ENCODE assay signal across 1 cellular context in genomic region chr4:146235654-146236570, GRCh38.
TF ChIP-seq lines count a peak whose summit lies in the region.

No MANE protein-coding gene starts in this region.

TF ChIP-seq in K562, 482 proteins besides CTCF, POLR2A, EP300 and RAD21 (continued from another document):
- TF ChIP-seq, protein P1, sequence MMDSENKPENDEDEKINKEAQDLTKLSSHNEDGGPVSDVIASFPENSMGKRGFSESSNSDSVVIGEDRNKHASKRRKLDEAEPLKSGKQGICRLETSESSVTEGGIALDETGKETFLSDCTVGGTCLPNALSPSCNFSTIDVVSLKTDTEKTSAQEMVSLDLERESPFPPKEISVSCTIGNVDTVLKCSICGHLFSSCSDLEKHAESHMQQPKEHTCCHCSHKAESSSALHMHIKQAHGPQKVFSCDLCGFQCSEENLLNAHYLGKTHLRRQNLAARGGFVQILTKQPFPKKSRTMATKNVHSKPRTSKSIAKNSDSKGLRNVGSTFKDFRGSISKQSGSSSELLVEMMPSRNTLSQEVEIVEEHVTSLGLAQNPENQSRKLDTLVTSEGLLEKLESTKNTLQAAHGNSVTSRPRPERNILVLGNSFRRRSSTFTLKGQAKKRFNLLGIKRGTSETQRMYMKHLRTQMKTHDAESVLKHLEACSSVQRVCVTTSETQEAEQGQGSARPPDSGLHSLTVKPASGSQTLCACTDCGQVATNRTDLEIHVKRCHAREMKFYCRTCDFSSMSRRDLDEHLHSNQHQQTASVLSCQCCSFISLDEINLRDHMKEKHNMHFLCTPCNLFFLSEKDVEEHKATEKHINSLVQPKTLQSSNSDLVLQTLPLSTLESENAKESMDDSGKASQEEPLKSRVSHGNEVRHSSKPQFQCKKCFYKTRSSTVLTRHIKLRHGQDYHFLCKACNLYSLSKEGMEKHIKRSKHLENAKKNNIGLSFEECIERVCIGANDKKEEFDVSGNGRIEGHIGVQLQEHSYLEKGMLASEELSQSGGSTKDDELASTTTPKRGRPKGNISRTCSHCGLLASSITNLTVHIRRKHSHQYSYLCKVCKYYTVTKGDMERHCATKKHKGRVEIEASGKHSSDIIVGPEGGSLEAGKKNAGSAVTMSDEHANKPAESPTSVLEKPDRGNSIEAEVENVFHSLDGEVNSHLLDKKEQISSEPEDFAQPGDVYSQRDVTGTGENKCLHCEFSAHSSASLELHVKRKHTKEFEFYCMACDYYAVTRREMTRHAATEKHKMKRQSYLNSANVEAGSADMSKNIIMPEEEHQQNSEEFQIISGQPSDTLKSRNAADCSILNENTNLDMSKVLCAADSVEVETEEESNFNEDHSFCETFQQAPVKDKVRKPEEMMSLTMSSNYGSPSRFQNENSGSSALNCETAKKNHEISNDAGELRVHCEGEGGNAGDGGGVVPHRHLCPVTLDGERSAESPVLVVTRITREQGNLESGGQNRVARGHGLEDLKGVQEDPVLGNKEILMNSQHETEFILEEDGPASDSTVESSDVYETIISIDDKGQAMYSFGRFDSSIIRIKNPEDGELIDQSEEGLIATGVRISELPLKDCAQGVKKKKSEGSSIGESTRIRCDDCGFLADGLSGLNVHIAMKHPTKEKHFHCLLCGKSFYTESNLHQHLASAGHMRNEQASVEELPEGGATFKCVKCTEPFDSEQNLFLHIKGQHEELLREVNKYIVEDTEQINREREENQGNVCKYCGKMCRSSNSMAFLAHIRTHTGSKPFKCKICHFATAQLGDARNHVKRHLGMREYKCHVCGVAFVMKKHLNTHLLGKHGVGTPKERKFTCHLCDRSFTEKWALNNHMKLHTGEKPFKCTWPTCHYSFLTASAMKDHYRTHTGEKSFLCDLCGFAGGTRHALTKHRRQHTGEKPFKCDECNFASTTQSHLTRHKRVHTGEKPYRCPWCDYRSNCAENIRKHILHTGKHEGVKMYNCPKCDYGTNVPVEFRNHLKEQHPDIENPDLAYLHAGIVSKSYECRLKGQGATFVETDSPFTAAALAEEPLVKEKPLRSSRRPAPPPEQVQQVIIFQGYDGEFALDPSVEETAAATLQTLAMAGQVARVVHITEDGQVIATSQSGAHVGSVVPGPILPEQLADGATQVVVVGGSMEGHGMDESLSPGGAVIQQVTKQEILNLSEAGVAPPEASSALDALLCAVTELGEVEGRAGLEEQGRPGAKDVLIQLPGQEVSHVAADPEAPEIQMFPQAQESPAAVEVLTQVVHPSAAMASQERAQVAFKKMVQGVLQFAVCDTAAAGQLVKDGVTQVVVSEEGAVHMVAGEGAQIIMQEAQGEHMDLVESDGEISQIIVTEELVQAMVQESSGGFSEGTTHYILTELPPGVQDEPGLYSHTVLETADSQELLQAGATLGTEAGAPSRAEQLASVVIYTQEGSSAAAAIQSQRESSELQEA (IDR thresholded peaks at IDR 0.05; ENCODE audit: low read depth): no peak
- TF ChIP-seq ZNF23 (CRISPR knock-in tag; IDR thresholded peaks at IDR 0.05): no peak
- peak; percentile 33; the same call in 1 of the 2 replicates for TF ChIP-seq ATF7 (IDR thresholded peaks at IDR 0.05)
- TF ChIP-seq MECOM (CRISPR knock-in tag; IDR thresholded peaks at IDR 0.05): no peak
- no peak for TF ChIP-seq TEAD2 (tag; IDR thresholded peaks at IDR 0.05)
- no peak for TF ChIP-seq ZBTB7A (IDR thresholded peaks at IDR 0.05; ENCODE audit: borderline replicate concordance, control insufficient read depth, low read depth, low read length)
- TF ChIP-seq BCL6 (CRISPR knock-in tag; IDR thresholded peaks at IDR 0.05): no peak
- no peak for TF ChIP-seq NCOA6 (IDR thresholded peaks at IDR 0.05)
- TF ChIP-seq NRF1 (conservative IDR thresholded peaks at IDR 0.05 in 1 of 2, IDR thresholded peaks at IDR 0.05 in 1 of 2): peak; percentile 42 to 43; a peak in 2 of 4 replicates
